In genomic region chr19:56567274-56568120, GRCh38 we compare ENCODE assay signal across 8 cellular contexts. TPM values are rescaled to one million over a fixed set of nuclear protein-coding genes. Genes with fewer than 3 reads are reported as not detected.
DNase-seq lines count a peak whose midpoint lies in the region; ATAC-seq and TF ChIP-seq lines count a peak whose summit lies in the region.

Gene ZNF470 (plus strand): TSS chr19:56567468. CDS start chr19:56570312, 2,844 bp downstream.

- intact Hi-C loops in adrenal gland (cut with DNase I) = no loop called here
- intact Hi-C loops in cardiac septum (cut with DNase I) = loop anchor here (2.0 kb wide), 3 partner anchors 27 to 61 kb away; partner anchors contain the start of genes ZFP28, ZNF471 and ZNF71
- intact Hi-C loops in tibial artery (cut with DNase I; ENCODE audit: low total_unique reads) = no loop called here

- peak; percentile 96 for ATAC-seq in GM21786 (IDR thresholded peaks at IDR 0.05; ENCODE audit: unreplicated experiment)

- H2AFZ ChIP-seq in parathyroid adenoma = peak within 1 kb of the TSS; percentile 82

- H3K79me2 ChIP-seq in parathyroid adenoma = no peaks in the 10 kb centered on the region

- TF ChIP-seq POLR2A in adrenal gland (IDR thresholded peaks at IDR 0.05) = peak in 1 of 2 donors; percentile 46

- H3K4me2 ChIP-seq in parathyroid adenoma (ENCODE audit: low read length) = peak within 1 kb of the TSS; percentile 89

- peak within 1 kb of the TSS in 4 of 5 donors; percentile 32 to 80 (median 68) for H3K27ac ChIP-seq in adrenal gland
- H3K27ac ChIP-seq in parathyroid adenoma = peak within 1 kb of the TSS; percentile 64
- peak within 1 kb of the TSS; percentile 84 to 90 for H3K27ac ChIP-seq in tibial artery

- H3K4me3 ChIP-seq in adrenal gland = peak within 1 kb of the TSS; percentile 30 to 92 (median 62)
- peak within 1 kb of the TSS; percentile 97 for H3K4me3 ChIP-seq in parathyroid adenoma (ENCODE audit: low read depth, low read length)
- H3K4me3 ChIP-seq in tibial artery = peak within 1 kb of the TSS; percentile 68 to 85

- 2 to 26% (median 4%) methylated on average over 7 to 66 of the region's 66 CpGs for WGBS in adrenal gland, 4 donors

- H3K9ac ChIP-seq in parathyroid adenoma = no peak within 1 kb of the TSS

- peak; percentile 88 for DNase-seq in DMS79 treated with DMSO at 0.1 percent for 48 hours (lab: John Stamatoyannopoulos, UW)
- DNase-seq in LHCN-M2 (ENCODE audit: low read depth) = peak; percentile 76
- peak; percentile 3 to 75 for DNase-seq in SW 1271 (lab: John Stamatoyannopoulos, UW)
- peak; percentile 94 to 97 (median 96) for DNase-seq in adrenal gland
- DNase-seq in cardiac septum (ENCODE audit: low spot score) = peak; percentile 96
- DNase-seq in tibial artery = peak; percentile 96

- TF ChIP-seq CTCF in adrenal gland (IDR thresholded peaks at IDR 0.05) (no peak), parathyroid adenoma (IDR thresholded peaks at IDR 0.05) (no peak), tibial artery (IDR thresholded peaks at IDR 0.05) (no peak)

- H3K4me1 ChIP-seq in adrenal gland (replicated peaks in 1 of 2) (peaks cover 0 to 13% of the 10 kb centered on the region in 2 donors), parathyroid adenoma (no peaks in the 10 kb centered on the region), tibial artery (peaks cover 0 to 13% (median 7%) of the 10 kb centered on the region in 4 donors)

- H3K9me3 ChIP-seq in adrenal gland (replicated peaks in 1 of 3) (peaks cover 0 to 67% (median 0%) of the 10 kb centered on the region in 3 donors), parathyroid adenoma (ENCODE audit: control insufficient read depth, low read length) (no peaks in the 10 kb centered on the region), tibial artery (peaks cover 12 to 82% (median 45%) of the 10 kb centered on the region in 3 donors)

- H3K27me3 ChIP-seq in adrenal gland (no peaks in the 10 kb centered on the region), parathyroid adenoma (ENCODE audit: control insufficient read depth, insufficient read depth, low read length) (no peaks in the 10 kb centered on the region), tibial artery (no peaks in the 10 kb centered on the region)

- no peaks in the 10 kb centered on the region for H3K36me3 ChIP-seq in adrenal gland (replicated peaks in 1 of 2)
- H3K36me3 ChIP-seq in parathyroid adenoma (ENCODE audit: control insufficient read depth, insufficient read depth, low read length) = no peaks in the 10 kb centered on the region
- peaks cover 37 to 67% (median 60%) of the 10 kb centered on the region in 3 donors for H3K36me3 ChIP-seq in tibial artery

RNA-seq across cellular contexts. Expression of gene ZNF470, which starts in this region (rescaled TPM):
- total RNA-seq in LHCN-M2 (2014; rRNA removed) (1.8 and 2.5 TPM in 2 replicates), adrenal gland (1 to 10 TPM; 1.4 to 7.5 (median 4.3) TPM), cardiac septum (6.6 TPM)
- 2.2 TPM for polyA plus RNA-seq in LHCN-M2 (2012)
- polyA plus RNA-seq in adrenal gland = 10 to 100 TPM in 1 of 3 donors, 1 to 10 TPM in 2; 5.5 to 16.2 (median 7.4) TPM

Comparison
In these comparisons a context has a peak if more than half of its experiments do, and no peak if none do; other contexts are left out.
1. Peak in every context shown above with its lines: DNase-seq, ATAC-seq, H3K4me3 ChIP-seq and H3K27ac ChIP-seq.
2. DNase-seq: peak in every context shown above with its lines; median percentile 96 in adrenal gland; 96 in cardiac septum; 96 in tibial artery; 88 in DMS79 treated with DMSO at 0.1 percent for 48 hours; 76 in LHCN-M2; 39 in SW 1271.